Comparison of ENCODE assay signal across 15 cellular contexts in the genomic region with DNA sequence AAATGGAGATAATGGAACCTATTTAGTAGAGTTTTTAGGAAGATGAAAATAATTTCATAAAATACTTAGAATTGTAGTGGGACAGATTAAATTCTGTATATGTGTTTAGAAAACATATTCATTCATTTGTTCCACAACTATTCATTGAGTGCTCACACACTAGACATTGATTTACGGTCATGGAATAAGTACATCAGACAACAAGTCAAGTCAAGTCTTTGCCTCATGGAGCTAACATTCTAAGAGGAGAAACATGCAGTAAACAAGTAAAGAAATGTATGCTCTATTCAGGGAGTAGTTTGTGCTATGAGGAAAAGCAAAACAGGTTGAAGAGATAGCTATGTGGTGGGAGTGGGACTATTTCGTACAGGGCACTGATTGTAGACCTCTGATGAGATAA. TPM values are rescaled to one million over a fixed set of nuclear protein-coding genes. Genes with fewer than 3 reads are reported as not detected.
DNase-seq lines count a peak whose midpoint lies in the region; TF ChIP-seq lines count a peak whose summit lies in the region.
"Had no signal": no experiment of that assay in that cellular context is flagged by ENCODE, and none has a peak within 500 bp of the region (broad histone marks: within the 10 kb centered on the region; RNA-seq: fewer than 3 reads in every experiment).

No MANE protein-coding gene starts in this region.

- H3K79me2 ChIP-seq in osteoblast (ENCODE audit: insufficient read depth, low read length), result no peaks in the 10 kb centered on the region

- peaks cover 65% of the 10 kb centered on the region for H3K4me1 Mint-ChIP-seq in activated T-cell treated with anti-CD3 and anti-CD28 coated beads, Interleukin-2, amount 50 U/mL, for 24 hours (ENCODE audit: low read depth)
- peaks cover 52% of the 10 kb centered on the region for H3K4me1 Mint-ChIP-seq in activated CD4-positive, alpha-beta memory T cell treated with anti-CD3 and anti-CD28 coated beads for 36 hours (ENCODE audit: low read depth)

- no peak overlapping the region for H3K4me3 ChIP-seq in epithelial cell of esophagus (ENCODE audit: low read length)
- no peak overlapping the region for H3K4me3 ChIP-seq in osteoblast (ENCODE audit: insufficient read depth, low read length)
- H3K4me3 ChIP-seq: ascending aorta, lower lobe of right lung, PC-9, right atrium auricular region had no signal

- no peaks in the 10 kb centered on the region for H3K27me3 Mint-ChIP-seq in activated T-cell treated with anti-CD3 and anti-CD28 coated beads, Interleukin-2, amount 50 U/mL, for 24 hours
- H3K27me3 Mint-ChIP-seq in activated CD4-positive, alpha-beta memory T cell treated with anti-CD3 and anti-CD28 coated beads for 36 hours, result no peaks in the 10 kb centered on the region

- peaks cover 29% of the 10 kb centered on the region for H3K36me3 Mint-ChIP-seq in activated T-cell treated with anti-CD3 and anti-CD28 coated beads, Interleukin-2, amount 50 U/mL, for 24 hours (ENCODE audit: low read depth)
- H3K36me3 Mint-ChIP-seq in activated CD4-positive, alpha-beta memory T cell treated with anti-CD3 and anti-CD28 coated beads for 36 hours, result peaks cover 20% of the 10 kb centered on the region

- no peaks in the 10 kb centered on the region for H3K27me3 ChIP-seq in osteoblast (ENCODE audit: insufficient read depth, low read length)
- H3K27me3 ChIP-seq: ascending aorta, right atrium auricular region had no signal

- no peak overlapping the region for H3K4me3 Mint-ChIP-seq in activated T-cell treated with anti-CD3 and anti-CD28 coated beads, Interleukin-2, amount 50 U/mL, for 24 hours
- H3K4me3 Mint-ChIP-seq in activated CD4-positive, alpha-beta memory T cell treated with anti-CD3 and anti-CD28 coated beads for 36 hours, result no peak overlapping the region

- POLR2A ChIA-PET in activated CD4-positive, alpha-beta memory T cell treated with anti-CD3 and anti-CD28 coated beads for 36 hours (lab: Charles Lee), result interaction anchor here (0.6 to 7.3 kb wide), 6 partner anchors 9 to 94 kb away, joined by 3 to 404 read pairs (median 55); a partner anchor contains a TSS

- CTCF ChIA-PET in activated CD4-positive, alpha-beta memory T cell treated with anti-CD3 and anti-CD28 coated beads for 36 hours (lab: Charles Lee), result interaction anchor here (0.9 to 4.9 kb wide), 5 partner anchors 9 to 86 kb away, joined by 3 to 48 read pairs (median 39); a partner anchor contains a TSS

- intact Hi-C loops in activated CD4-positive, alpha-beta memory T cell treated with anti-CD3 and anti-CD28 coated beads for 36 hours (cut with micrococcal nuclease), result loop anchor here (10.0 kb wide), 1 partner anchor 1453 kb away; a partner anchor contains a TSS

- TF ChIP-seq CTCF in epithelial cell of esophagus (IDR thresholded peaks at IDR 0.05; ENCODE audit: insufficient read depth, low read depth, low read length, missing control alignments) (no peak), osteoblast (IDR thresholded peaks at IDR 0.05; ENCODE audit: extremely low read depth, low read depth, low read length) (no peak)

- H3K36me3 ChIP-seq in osteoblast (ENCODE audit: insufficient read depth, low read length), result peaks cover 19% of the 10 kb centered on the region
- H3K36me3 ChIP-seq: lower lobe of right lung had no signal

- DNase-seq in activated T-cell treated with anti-CD3 and anti-CD28 coated beads, Interleukin-2, amount 50 U/mL, for 24 hours, result no peak
- no peak for DNase-seq in activated T-cell treated with anti-CD3 and anti-CD28 coated beads, Interleukin-2, amount 50 U/mL, for 1 hour
- DNase-seq in activated CD4-positive, alpha-beta memory T cell treated with anti-CD3 and anti-CD28 coated beads for 36 hours, result no peak
- DNase-seq in epithelial cell of esophagus (ENCODE audit: low read depth) (peak; percentile 41), osteoblast (ENCODE audit: insufficient read length, low spot score, missing footprints) (peak; percentile 50), NCI-H69 (lab: John Stamatoyannopoulos, UW) (no peak), RPMI8226 (no peak), kidney glomerular epithelial cell (lab: John Stamatoyannopoulos, UW) (no peak)
- DNase-seq: NCI-H2107, NCI-H526 treated with DMSO at 0.1 percent for 48 hours, PC-9 had no signal

- no peak overlapping the region for H2AFZ ChIP-seq in osteoblast (ENCODE audit: low read length)
- H2AFZ ChIP-seq: PC-9 had no signal

- H4K20me1 ChIP-seq in osteoblast (ENCODE audit: insufficient read depth, low read length), result no peaks in the 10 kb centered on the region

- H3K4me2 ChIP-seq in osteoblast (ENCODE audit: insufficient read depth, low read length), result no peak overlapping the region

- H3K9me3 Mint-ChIP-seq in activated T-cell treated with anti-CD3 and anti-CD28 coated beads, Interleukin-2, amount 50 U/mL, for 24 hours, result no peaks in the 10 kb centered on the region
- H3K9me3 Mint-ChIP-seq in activated CD4-positive, alpha-beta memory T cell treated with anti-CD3 and anti-CD28 coated beads for 36 hours, result no peaks in the 10 kb centered on the region

- peak overlapping the region; percentile 34 for H3K27ac Mint-ChIP-seq in activated T-cell treated with anti-CD3 and anti-CD28 coated beads, Interleukin-2, amount 50 U/mL, for 24 hours
- peak overlapping the region; percentile 30 for H3K27ac Mint-ChIP-seq in activated CD4-positive, alpha-beta memory T cell treated with anti-CD3 and anti-CD28 coated beads for 36 hours

- peaks cover 29% of the 10 kb centered on the region for H3K4me1 ChIP-seq in osteoblast (ENCODE audit: insufficient read depth, low read length)

- H3K27ac ChIP-seq in osteoblast (ENCODE audit: low read depth, low read length), result no peak overlapping the region
- H3K27ac ChIP-seq: lower lobe of right lung, PC-9, right atrium auricular region had no signal

- no peaks in the 10 kb centered on the region for H3K9me3 ChIP-seq in osteoblast (ENCODE audit: low read depth, low read length)
- H3K9me3 ChIP-seq: ascending aorta, lower lobe of right lung, right atrium auricular region had no signal

RNA-seq across cellular contexts. Expression of a gene that starts 9.0 kb away (rescaled TPM):
- 10 to 100 TPM; 35.2 to 38.6 TPM for total RNA-seq in activated CD4-positive, alpha-beta memory T cell treated with anti-CD3 and anti-CD28 coated beads for 36 hours
- total RNA-seq in osteoblast, result 21.4 and 23.6 TPM in 2 replicates

RNA-seq across cellular contexts. Expression of a gene that starts 10.2 kb away (rescaled TPM):
- under 1 TPM; 0.40 to 0.41 TPM for total RNA-seq in activated CD4-positive, alpha-beta memory T cell treated with anti-CD3 and anti-CD28 coated beads for 36 hours
- total RNA-seq in osteoblast, result 0.29 and 0.36 TPM in 2 replicates
- total RNA-seq: ascending aorta, esophagus mucosa had no signal

RNA-seq across cellular contexts. Expression of a gene that starts 17.1 kb away (rescaled TPM):
- 10 to 100 TPM; 80.2 to 87.9 TPM for total RNA-seq in activated CD4-positive, alpha-beta memory T cell treated with anti-CD3 and anti-CD28 coated beads for 36 hours
- total RNA-seq in osteoblast, result 33.7 and 35.1 TPM in 2 replicates

RNA-seq across cellular contexts. Expression of a gene that starts 25.7 kb away (rescaled TPM):
- under 1 TPM; 0.61 to 0.62 TPM for total RNA-seq in activated CD4-positive, alpha-beta memory T cell treated with anti-CD3 and anti-CD28 coated beads for 36 hours
- 0.29 and 0.36 TPM in 2 replicates for total RNA-seq in osteoblast
- total RNA-seq: ascending aorta had no signal

RNA-seq across cellular contexts. Expression of a gene that starts 29.3 kb away (rescaled TPM):
- 1 to 10 TPM; 1.1 to 1.3 TPM for total RNA-seq in activated CD4-positive, alpha-beta memory T cell treated with anti-CD3 and anti-CD28 coated beads for 36 hours
- under 0.01 TPM in 1 of 2 replicates, not detected in the other for total RNA-seq in osteoblast
- total RNA-seq: ascending aorta, esophagus mucosa, right atrium auricular region had no signal

Comparison
In these comparisons a context has a peak if more than half of its experiments do, and no peak if none do; other contexts are left out.
1. DNase-seq: peak in epithelial cell of esophagus (single experiment) and osteoblast (single experiment); none in activated T-cell treated with anti-CD3 and anti-CD28 coated beads, Interleukin-2, amount 50 U/mL, for 24 hours (single experiment), activated T-cell treated with anti-CD3 and anti-CD28 coated beads, Interleukin-2, amount 50 U/mL, for 1 hour (single experiment), activated CD4-positive, alpha-beta memory T cell treated with anti-CD3 and anti-CD28 coated beads for 36 hours (single experiment), NCI-H69 (single experiment), RPMI8226 (single experiment) and kidney glomerular epithelial cell (single experiment).